Comparison of ENCODE assay signal across 8 cellular contexts in the genomic region with DNA sequence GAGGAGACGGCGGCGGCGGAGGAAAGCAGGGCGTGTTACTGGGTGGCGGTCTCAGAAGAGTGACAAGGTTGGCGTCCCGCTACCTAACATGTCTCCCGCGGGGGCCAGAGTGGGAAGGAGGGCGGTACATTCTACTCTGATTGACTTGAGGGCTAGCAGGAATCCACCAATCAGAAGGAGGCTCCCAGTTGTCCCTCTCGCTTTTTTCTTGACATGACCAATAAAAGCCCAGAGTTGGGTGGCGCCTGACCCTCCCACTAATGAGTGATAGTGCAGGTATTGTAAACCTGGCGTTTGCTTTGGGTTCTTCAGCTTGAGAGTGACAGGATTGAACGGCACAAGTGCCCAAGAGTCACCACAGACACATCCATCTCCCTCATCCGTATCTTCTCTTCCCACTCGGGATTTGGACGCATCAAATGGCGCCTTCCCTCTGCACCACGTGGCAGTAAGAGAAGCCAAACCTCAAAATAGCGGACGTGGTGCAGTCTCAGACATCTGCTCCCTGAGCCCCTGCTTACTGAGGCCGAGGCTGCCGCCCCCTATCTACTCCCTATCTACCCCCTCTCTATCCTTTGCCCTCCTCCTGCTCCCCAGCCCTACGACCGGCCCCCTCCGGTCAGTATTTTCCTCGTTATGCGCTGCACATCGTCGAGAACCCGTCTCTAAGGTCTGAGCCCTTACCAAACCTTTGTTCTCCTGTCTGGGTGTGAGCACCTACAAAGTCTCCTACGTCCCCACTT. TPM values are rescaled to one million over a fixed set of nuclear protein-coding genes. Genes with fewer than 3 reads are reported as not detected.
DNase-seq lines count a peak whose midpoint lies in the region; ATAC-seq and TF ChIP-seq lines count a peak whose summit lies in the region.

No MANE protein-coding gene starts in this region.

- peak; percentile 79 for ATAC-seq in GM18499 (IDR thresholded peaks at IDR 0.05; ENCODE audit: insufficient read depth, unreplicated experiment)
- ATAC-seq in HG02938 (IDR thresholded peaks at IDR 0.05; ENCODE audit: unreplicated experiment), result peak; percentile 91
- ATAC-seq in aorta (ENCODE audit: low FRiP score), result peak; percentile 96

- DNase-seq in NCI-H1694 treated with DMSO at 0.1 percent for 48 hours (lab: John Stamatoyannopoulos, UW) (peak; percentile 99), T-helper 2 cell (peak; percentile 67 to 98 (median 88)), ascending aorta (ENCODE audit: low spot score in 2 of 2) (peak; percentile 76 to 94), hepatic stellate cell (ENCODE audit: low spot score) (peak; percentile 95), aorta (peak; percentile 91)

- peak overlapping the region; percentile 11 for H3K9ac ChIP-seq in rectal smooth muscle tissue (ENCODE audit: low read length)

- H3K4me1 ChIP-seq in ascending aorta (peaks cover 0 to 4% of the 10 kb centered on the region in 2 donors), rectal smooth muscle tissue (ENCODE audit: control insufficient read depth, insufficient read depth, low read length) (no peaks in the 10 kb centered on the region), aorta (ENCODE audit: control insufficient read depth in 1 of 2, insufficient read depth in 2 of 2, low read length in 2 of 2) (no peaks in the 10 kb centered on the region)

- no peaks in the 10 kb centered on the region for H3K27me3 ChIP-seq in ascending aorta
- H3K27me3 ChIP-seq in rectal smooth muscle tissue (ENCODE audit: control insufficient read depth, insufficient read depth, low read length), result no peaks in the 10 kb centered on the region
- H3K27me3 ChIP-seq in aorta (ENCODE audit: control insufficient read depth in 1 of 2, insufficient read depth in 2 of 2, low read length in 1 of 2), result no peaks in the 10 kb centered on the region

- no peaks in the 10 kb centered on the region for H3K9me3 ChIP-seq in ascending aorta
- no peaks in the 10 kb centered on the region for H3K9me3 ChIP-seq in aorta (ENCODE audit: control insufficient read depth, low read length)

- intact Hi-C loops in ascending aorta (cut with DNase I), result loop anchor here (1.0 to 5.0 kb wide), 7 partner anchors 34 to 1097 kb away; a partner anchor contains a TSS
- intact Hi-C loops in aorta (cut with DNase I), result loop anchor here (2.0 to 10.0 kb wide), 4 partner anchors 34 to 320 kb away; a partner anchor contains a TSS

- H3K36me3 ChIP-seq in ascending aorta (no peaks in the 10 kb centered on the region), rectal smooth muscle tissue (ENCODE audit: control insufficient read depth, insufficient read depth, low read length) (no peaks in the 10 kb centered on the region), aorta (ENCODE audit: control insufficient read depth in 1 of 2, insufficient read depth in 2 of 2, low read length in 1 of 2) (no peaks in the 10 kb centered on the region)

- H3K27ac ChIP-seq in ascending aorta, result peak overlapping the region; percentile 93 to 95
- peak overlapping the region; percentile 92 for H3K27ac ChIP-seq in rectal smooth muscle tissue (ENCODE audit: low read depth, low read length)
- H3K27ac ChIP-seq in aorta (ENCODE audit: low read depth in 1 of 2, low read length in 2 of 2), result peak overlapping the region in 1 of 2 donors; percentile 13

- no peak for TF ChIP-seq CTCF in ascending aorta (IDR thresholded peaks at IDR 0.05)

- H3K4me3 ChIP-seq in ascending aorta (peak overlapping the region; percentile 76 to 94), rectal smooth muscle tissue (ENCODE audit: low read length) (peak overlapping the region; percentile 85), aorta (ENCODE audit: low read length in 2 of 2) (peak overlapping the region; percentile 45 to 91)

- WGBS in aorta, 2 donors, result 0% methylated on average over 33 of the region's 33 CpGs

RNA-seq across cellular contexts. Expression of a gene that starts 0.7 kb away (rescaled TPM):
- total RNA-seq in ascending aorta (not detected), aorta (1 to 10 TPM; 2.4 to 2.5 TPM)
- polyA plus RNA-seq in aorta, result 1 to 10 TPM in 1 of 2 donors, under 1 TPM in 1; 0.75 to 3.1 TPM

RNA-seq across cellular contexts. Expression of a gene that starts 33.9 kb away (rescaled TPM):
- total RNA-seq in ascending aorta (35.3 TPM), aorta (10 to 100 TPM; 78.8 to 99.1 TPM)
- 10 to 100 TPM; 57.0 to 69.4 TPM for polyA plus RNA-seq in aorta

RNA-seq across cellular contexts. Expression of a gene that starts 50.9 kb away (rescaled TPM):
- 31.8 TPM for total RNA-seq in ascending aorta
- total RNA-seq in aorta, result 10 to 100 TPM; 38.1 to 39.6 TPM
- polyA plus RNA-seq in aorta, result 10 to 100 TPM; 59.1 to 70.2 TPM
